ENCODE assay signal across 28 cellular contexts in genomic region chr3:60319179-60319858, GRCh38.
"Had no signal": no experiment of that assay in that cellular context is flagged by ENCODE, and none has a peak within 500 bp of the region (broad histone marks: within the 10 kb centered on the region; RNA-seq: fewer than 3 reads in every experiment).

No MANE protein-coding gene starts in this region.

- FAIRE-seq: endometrium, islet of Langerhans, urothelium cell line had no signal

- H3K4me3 ChIP-seq: coronary artery, esophagus squamous epithelium, heart right ventricle, lung, neural progenitor cell, psoas muscle, skin epidermis, stomach, thyroid gland, upper lobe of left lung had no signal

- H3K9ac ChIP-seq: neural progenitor cell had no signal

- H3K4me1 ChIP-seq: esophagus squamous epithelium, heart right ventricle, psoas muscle, thyroid gland, upper lobe of left lung had no signal

- ATAC-seq: effector memory CD8-positive, alpha-beta T cell; heart right ventricle; left cardiac atrium; left ventricle myocardium superior; natural killer cell treated with Interleukin-12 subunit alpha and Interleukin-12 subunit beta and Interleukin-15 and Interleukin-18, amount 100 ng/mL, for 72 hours; psoas muscle; right cardiac atrium had no signal

- H3K4me1 Mint-ChIP-seq: memory B cell, naive B cell had no signal

- H3K4me2 ChIP-seq: neural progenitor cell had no signal

- H2AFZ ChIP-seq: neural progenitor cell had no signal

- H3K36me3 Mint-ChIP-seq: memory B cell; naive B cell; natural killer cell treated with Interleukin-12 subunit alpha and Interleukin-12 subunit beta and Interleukin-15 and Interleukin-18, amount 100 ng/mL, for 72 hours; neural progenitor cell had no signal

- H3K9me3 Mint-ChIP-seq: effector memory CD8-positive, alpha-beta T cell; natural killer cell treated with Interleukin-12 subunit alpha and Interleukin-12 subunit beta and Interleukin-15 and Interleukin-18, amount 100 ng/mL, for 72 hours; neural progenitor cell had no signal

- H3K27me3 Mint-ChIP-seq: effector memory CD8-positive, alpha-beta T cell; memory B cell; naive B cell; natural killer cell treated with Interleukin-12 subunit alpha and Interleukin-12 subunit beta and Interleukin-15 and Interleukin-18, amount 100 ng/mL, for 72 hours had no signal

- H3K27me3 ChIP-seq: esophagus squamous epithelium, heart right ventricle, neural progenitor cell, stomach, thyroid gland, upper lobe of left lung had no signal

- H3K4me3 Mint-ChIP-seq: effector memory CD8-positive, alpha-beta T cell; memory B cell; naive B cell; natural killer cell treated with Interleukin-12 subunit alpha and Interleukin-12 subunit beta and Interleukin-15 and Interleukin-18, amount 100 ng/mL, for 72 hours; neural progenitor cell had no signal

- H3K9me3 ChIP-seq: esophagus squamous epithelium, psoas muscle, stomach, thyroid gland, upper lobe of left lung had no signal

- H3K36me3 ChIP-seq: esophagus squamous epithelium, heart right ventricle, neural progenitor cell, stomach, thyroid gland, upper lobe of left lung had no signal

- DNase-seq: dermis blood vessel endothelial cell; effector memory CD8-positive, alpha-beta T cell; erythroblast; esophagus squamous epithelium; foreskin melanocyte; glutamatergic neuron; heart right ventricle; hippocampal formation; left cardiac atrium; left ventricle myocardium superior; naive B cell; psoas muscle; right cardiac atrium; stimulated activated CD4-positive, alpha-beta T cell treated with anti-CD3 and anti-CD28 coated beads, Interleukin-15, amount 100 ng/mL, for 24 hours; stimulated activated CD4-positive, alpha-beta T cell treated with anti-CD3 and anti-CD28 coated beads, Interleukin-2, amount 100 ng/mL, for 48 hours; stimulated activated naive CD4-positive, alpha-beta T cell treated with Interleukin-2 at 50 U/mL for 16 hours; stomach; thyroid gland; upper lobe of left lung had no signal

- H3K27ac Mint-ChIP-seq: memory B cell; naive B cell; natural killer cell treated with Interleukin-12 subunit alpha and Interleukin-12 subunit beta and Interleukin-15 and Interleukin-18, amount 100 ng/mL, for 72 hours; neural progenitor cell had no signal

- H3K27ac ChIP-seq: coronary artery, esophagus squamous epithelium, heart right ventricle, neural progenitor cell, psoas muscle, skin epidermis, stomach, thyroid gland, upper lobe of left lung had no signal
